ENCODE assay signal across 20 cellular contexts in the genomic region with DNA sequence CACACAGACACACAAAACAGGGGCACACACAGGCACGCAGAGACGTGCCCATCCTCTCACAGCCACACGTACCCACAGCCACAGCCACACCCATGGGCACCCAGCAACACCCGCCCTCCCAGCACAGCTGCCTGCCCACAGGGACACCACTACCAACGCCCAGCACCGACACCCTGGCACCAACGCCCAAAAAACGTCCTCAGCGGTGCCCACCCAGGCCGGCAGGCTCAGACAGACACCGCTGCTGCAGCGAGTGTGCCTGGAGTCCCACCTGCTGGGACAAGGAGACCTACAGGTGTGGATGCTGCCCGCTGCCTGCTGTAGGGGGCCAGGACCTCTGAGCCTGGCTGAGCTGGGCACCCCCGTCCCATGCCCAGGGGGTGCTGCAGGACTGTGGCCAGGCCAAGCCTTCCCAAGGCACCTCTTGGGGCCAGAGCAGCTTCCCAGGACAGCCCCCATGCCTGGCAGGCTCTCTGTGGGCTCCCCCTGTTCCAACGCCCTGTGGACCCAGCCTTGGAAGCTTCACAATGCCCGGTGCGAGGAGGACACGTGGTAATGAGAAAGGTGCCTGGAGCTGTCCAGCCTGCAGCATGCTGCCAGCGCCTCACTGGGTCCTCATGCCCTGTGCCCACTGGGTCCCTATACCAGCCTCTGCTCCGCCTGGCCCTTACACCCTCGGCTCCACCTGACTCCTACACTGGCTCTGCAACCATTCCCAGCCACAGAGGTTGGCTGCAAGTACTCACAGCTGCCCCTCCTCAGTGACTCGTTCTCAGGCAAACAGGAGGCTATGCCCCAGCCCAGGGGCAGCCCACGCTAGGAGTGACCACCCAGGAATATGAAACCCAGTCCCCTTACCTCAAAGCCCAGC. TPM values are rescaled to one million over a fixed set of nuclear protein-coding genes. Genes with fewer than 3 reads are reported as not detected.
DNase-seq lines count a peak whose midpoint lies in the region; ATAC-seq and TF ChIP-seq lines count a peak whose summit lies in the region.
"Had no signal": no experiment of that assay in that cellular context is flagged by ENCODE, and none has a peak within 500 bp of the region (broad histone marks: within the 10 kb centered on the region; RNA-seq: fewer than 3 reads in every experiment).

No MANE protein-coding gene starts in this region.

- no peaks in the 10 kb centered on the region for H3K9me3 Mint-ChIP-seq in activated T-cell treated with anti-CD3 and anti-CD28 coated beads, Interleukin-2, amount 50 U/mL, for 4 hours
- peaks cover 10% of the 10 kb centered on the region for H3K9me3 Mint-ChIP-seq in glutamatergic neuron (ENCODE audit: unreplicated experiment)

- peaks cover 4% of the 10 kb centered on the region for H3K27me3 Mint-ChIP-seq in activated T-cell treated with anti-CD3 and anti-CD28 coated beads, Interleukin-2, amount 50 U/mL, for 4 hours (ENCODE audit: low read depth)
- peaks cover 17% of the 10 kb centered on the region for H3K27me3 Mint-ChIP-seq in glutamatergic neuron (ENCODE audit: unreplicated experiment)

- WGBS in spleen, 5 donors = 69 to 87% (median 75%) methylated on average over 10 to 23 of the region's 23 CpGs

- TF ChIP-seq POLR2A in spleen (IDR thresholded peaks at IDR 0.05) (no peak), erythroblast (IDR thresholded peaks at IDR 0.05; ENCODE audit: low read length) (no peak)

- no peaks in the 10 kb centered on the region for H3K36me3 Mint-ChIP-seq in activated T-cell treated with anti-CD3 and anti-CD28 coated beads, Interleukin-2, amount 50 U/mL, for 4 hours (ENCODE audit: insufficient read depth)
- H3K36me3 Mint-ChIP-seq in glutamatergic neuron (ENCODE audit: unreplicated experiment) = peaks cover 4% of the 10 kb centered on the region

- no peak overlapping the region for H3K27ac Mint-ChIP-seq in glutamatergic neuron (ENCODE audit: unreplicated experiment)
- H3K27ac Mint-ChIP-seq: memory B cell had no signal

- H3K27me3 ChIP-seq in RWPE2 (ENCODE audit: insufficient read depth, poor library complexity, severe bottlenecking) (peaks cover 5% of the 10 kb centered on the region), spleen (replicated peaks in 1 of 7) (peaks cover 0 to 32% (median 0%) of the 10 kb centered on the region in 7 donors)
- H3K27me3 ChIP-seq: vagina had no signal

- TF ChIP-seq CTCF in RWPE2 (IDR thresholded peaks at IDR 0.05; ENCODE audit: poor library complexity, severe bottlenecking) (no peak), spleen (IDR thresholded peaks at IDR 0.05 in 8 of 11, conservative IDR thresholded peaks at IDR 0.05 in 3 of 11) (no peak), glutamatergic neuron (IDR thresholded peaks at IDR 0.05; ENCODE audit: partially characterized antibody, unreplicated experiment) (no peak)

- peaks cover 13% of the 10 kb centered on the region for H3K4me1 Mint-ChIP-seq in activated T-cell treated with anti-CD3 and anti-CD28 coated beads, Interleukin-2, amount 50 U/mL, for 4 hours (ENCODE audit: low read depth)
- H3K4me1 Mint-ChIP-seq in glutamatergic neuron (ENCODE audit: low read depth, unreplicated experiment) = peaks cover 15% of the 10 kb centered on the region

- no peaks in the 10 kb centered on the region for H3K4me1 ChIP-seq in RWPE2 (ENCODE audit: insufficient read depth, poor library complexity, severe bottlenecking)
- H3K4me1 ChIP-seq in spleen = peaks cover 0 to 17% (median 2%) of the 10 kb centered on the region in 6 donors
- H3K4me1 ChIP-seq: gastroesophageal sphincter, vagina had no signal

- DNase-seq in activated T-cell treated with anti-CD3 and anti-CD28 coated beads, Interleukin-2, amount 50 U/mL, for 4 hours = peak; percentile 4
- DNase-seq in activated T-cell treated with anti-CD3 and anti-CD28 coated beads, Interleukin-2, amount 50 U/mL, for 48 hours = no peak
- DNase-seq in RWPE2 (ENCODE audit: low spot score) = no peak
- DNase-seq in left lobe of liver (ENCODE audit: low spot score) = peak; percentile 39
- DNase-seq in spleen = peak; percentile 73
- no peak for DNase-seq in erythroblast (lab: John Stamatoyannopoulos, UW)
- DNase-seq in stimulated activated naive CD8-positive, alpha-beta T cell treated with anti-CD3 and anti-CD28 coated beads, Interleukin-15, Interleukin-2, amounts not matched to agents 100 U/mL and 50 U/mL, for 24 hours = no peak
- no peak for DNase-seq in glutamatergic neuron
- DNase-seq: activated T-cell treated with anti-CD3 and anti-CD28 coated beads, Interleukin-2, amount 50 U/mL, for 1 hour; MV-4-11; NCI-H2029 treated with DMSO at 0.1 percent for 48 hours; stimulated activated naive CD4-positive, alpha-beta T cell treated with Interleukin-2 at 50 U/mL for 16 hours had no signal

- no peak overlapping the region for H3K4me3 Mint-ChIP-seq in activated T-cell treated with anti-CD3 and anti-CD28 coated beads, Interleukin-2, amount 50 U/mL, for 4 hours
- no peak overlapping the region for H3K4me3 Mint-ChIP-seq in glutamatergic neuron (ENCODE audit: unreplicated experiment)
- H3K4me3 Mint-ChIP-seq: CD4-positive, alpha-beta memory T cell; memory B cell had no signal

- intact Hi-C loops in spleen (cut with DNase I; ENCODE audit: low total_unique reads) = no loop called here

- H3K9me3 ChIP-seq in RWPE2 (ENCODE audit: severe bottlenecking) (no peaks in the 10 kb centered on the region), spleen (no peaks in the 10 kb centered on the region)
- H3K9me3 ChIP-seq: gastroesophageal sphincter, vagina had no signal

- H3K36me3 ChIP-seq in RWPE2 (ENCODE audit: low read depth) (no peaks in the 10 kb centered on the region), spleen (no peaks in the 10 kb centered on the region)
- H3K36me3 ChIP-seq: gastroesophageal sphincter, vagina had no signal

- no peak overlapping the region for H3K4me3 ChIP-seq in RWPE2 (ENCODE audit: severe bottlenecking)
- H3K4me3 ChIP-seq in spleen = no peak overlapping the region
- H3K4me3 ChIP-seq: gastroesophageal sphincter, skin epidermis, vagina had no signal

- ATAC-seq in activated T-cell treated with anti-CD3 and anti-CD28 coated beads, Interleukin-2, amount 50 U/mL, for 4 hours = peak in 1 of 2 donors; percentile 19
- ATAC-seq in RWPE2 (ENCODE audit: low read depth) (peak; percentile 15; the same call in 1 of the 3 replicates), left lobe of liver (no peak)
- ATAC-seq in stimulated activated naive CD8-positive, alpha-beta T cell treated with anti-CD3 and anti-CD28 coated beads, Interleukin-15, Interleukin-2, amounts not matched to agents 100 U/mL and 50 U/mL, for 24 hours = no peak
- ATAC-seq: gastroesophageal sphincter had no signal

- H3K27ac ChIP-seq in RWPE2 (ENCODE audit: poor library complexity, severe bottlenecking) (no peak overlapping the region), spleen (no peak overlapping the region)
- H3K27ac ChIP-seq: gastroesophageal sphincter, skin epidermis, vagina had no signal

RNA-seq across cellular contexts. Expression of a gene that starts 45.8 kb away (rescaled TPM):
- not detected for total RNA-seq in activated T-cell treated with anti-CD3 and anti-CD28 coated beads, Interleukin-2, amount 50 U/mL, for 4 hours
- total RNA-seq in left lobe of liver = not detected
- total RNA-seq in spleen = 1 to 10 TPM in 1 of 7 donors, not detected in 6; 1.0 TPM
- under 1 TPM; 0.13 to 0.38 (median 0.15) TPM for polyA plus RNA-seq in spleen
- not detected for total RNA-seq in glutamatergic neuron (ENCODE audit: unreplicated experiment)
- total RNA-seq: CD4-positive, alpha-beta memory T cell; chondrocyte; endothelial cell of umbilical vein; T-helper 1 cell treated with Interleukin-12 subunit alpha and Interleukin-12 subunit beta and Interleukin-4 antibody, amounts not matched to agents 30 ng/mL and 1 ng/mL, for 36 hours had no signal
- polyA plus RNA-seq: CD4-positive, alpha-beta memory T cell; endothelial cell of umbilical vein had no signal

RNA-seq across cellular contexts. Expression of a gene that starts 52.9 kb away (rescaled TPM):
- total RNA-seq in activated T-cell treated with anti-CD3 and anti-CD28 coated beads, Interleukin-2, amount 50 U/mL, for 4 hours = 1 to 10 TPM; 1.2 to 2.4 (median 1.7) TPM
- total RNA-seq in left lobe of liver (0.83 TPM), spleen (1 to 10 TPM; 1.9 to 3.0 (median 2.3) TPM), glutamatergic neuron (ENCODE audit: unreplicated experiment) (not detected)
- 1 to 10 TPM in 1 of 3 donors, under 1 TPM in 2; 0.68 to 1.3 (median 0.93) TPM for polyA plus RNA-seq in spleen
- total RNA-seq: chondrocyte; endothelial cell of umbilical vein; T-helper 1 cell treated with Interleukin-12 subunit alpha and Interleukin-12 subunit beta and Interleukin-4 antibody, amounts not matched to agents 30 ng/mL and 1 ng/mL, for 36 hours had no signal
- polyA plus RNA-seq: endothelial cell of umbilical vein had no signal

RNA-seq across cellular contexts. Expression of a gene that starts 56.4 kb away (rescaled TPM):
- not detected for total RNA-seq in activated T-cell treated with anti-CD3 and anti-CD28 coated beads, Interleukin-2, amount 50 U/mL, for 4 hours
- total RNA-seq in left lobe of liver (not detected), spleen (1 to 10 TPM in 2 of 7 donors, not detected in 5; 1.3 to 1.5 TPM), glutamatergic neuron (ENCODE audit: unreplicated experiment) (not detected)
- 1 to 10 TPM; 1.3 to 2.4 (median 1.9) TPM for polyA plus RNA-seq in spleen
- total RNA-seq: CD4-positive, alpha-beta memory T cell; chondrocyte; endothelial cell of umbilical vein; gastroesophageal sphincter; T-helper 1 cell treated with Interleukin-12 subunit alpha and Interleukin-12 subunit beta and Interleukin-4 antibody, amounts not matched to agents 30 ng/mL and 1 ng/mL, for 36 hours; vagina had no signal
- polyA plus RNA-seq: CD4-positive, alpha-beta memory T cell; endothelial cell of umbilical vein had no signal

Comparison
In these comparisons a context has a peak if more than half of its experiments do, and no peak if none do; other contexts are left out.
1. DNase-seq: peak in activated T-cell treated with anti-CD3 and anti-CD28 coated beads, Interleukin-2, amount 50 U/mL, for 4 hours (single experiment), left lobe of liver (single experiment) and spleen (single experiment); none in activated T-cell treated with anti-CD3 and anti-CD28 coated beads, Interleukin-2, amount 50 U/mL, for 48 hours (0 of 2), RWPE2 (single experiment), erythroblast (0 of 2), stimulated activated naive CD8-positive, alpha-beta T cell treated with anti-CD3 and anti-CD28 coated beads, Interleukin-15, Interleukin-2, amounts not matched to agents 100 U/mL and 50 U/mL, for 24 hours (single experiment) and glutamatergic neuron (single experiment).